1 cellular context compared by ENCODE assay signal in the genomic region with DNA sequence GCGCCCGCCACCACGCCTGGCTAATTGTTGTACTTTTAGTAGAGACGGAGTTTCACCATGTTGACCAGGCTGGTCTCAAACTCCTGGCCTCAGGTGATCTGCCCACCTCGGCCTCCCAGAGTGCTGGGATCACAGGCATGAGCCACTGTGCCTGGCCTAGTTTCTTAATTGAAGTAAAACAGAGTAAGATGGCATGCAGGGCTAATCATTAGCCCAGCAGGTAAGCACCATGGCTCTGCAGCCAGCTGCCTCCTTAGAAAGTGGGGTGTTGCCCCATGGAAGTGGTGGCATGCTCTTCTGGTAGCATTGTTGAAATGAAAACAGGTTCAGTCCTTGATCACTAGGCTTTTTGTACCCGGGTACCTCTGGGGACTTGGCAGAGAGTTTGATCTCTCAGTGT.
TF ChIP-seq lines count a peak whose summit lies in the region.

No MANE protein-coding gene starts in this region.

TF ChIP-seq in HepG2, 621 proteins besides CTCF, POLR2A, EP300 and RAD21:
- TF ChIP-seq SALL1 (CRISPR knock-in tag; IDR thresholded peaks at IDR 0.05): peak; percentile 14; the same call in 1 of the 2 replicates
- 0 out of 2 replicates have a peak, but pooled peaks have one; percentile 24 for TF ChIP-seq ZNF333 (CRISPR knock-in tag; IDR thresholded peaks at IDR 0.05; ENCODE audit: borderline replicate concordance)
- 0 out of 2 replicates have a peak, but pooled peaks have one; percentile 22 for TF ChIP-seq ZFY (CRISPR knock-in tag; IDR thresholded peaks at IDR 0.05)
- TF ChIP-seq, protein P1, sequence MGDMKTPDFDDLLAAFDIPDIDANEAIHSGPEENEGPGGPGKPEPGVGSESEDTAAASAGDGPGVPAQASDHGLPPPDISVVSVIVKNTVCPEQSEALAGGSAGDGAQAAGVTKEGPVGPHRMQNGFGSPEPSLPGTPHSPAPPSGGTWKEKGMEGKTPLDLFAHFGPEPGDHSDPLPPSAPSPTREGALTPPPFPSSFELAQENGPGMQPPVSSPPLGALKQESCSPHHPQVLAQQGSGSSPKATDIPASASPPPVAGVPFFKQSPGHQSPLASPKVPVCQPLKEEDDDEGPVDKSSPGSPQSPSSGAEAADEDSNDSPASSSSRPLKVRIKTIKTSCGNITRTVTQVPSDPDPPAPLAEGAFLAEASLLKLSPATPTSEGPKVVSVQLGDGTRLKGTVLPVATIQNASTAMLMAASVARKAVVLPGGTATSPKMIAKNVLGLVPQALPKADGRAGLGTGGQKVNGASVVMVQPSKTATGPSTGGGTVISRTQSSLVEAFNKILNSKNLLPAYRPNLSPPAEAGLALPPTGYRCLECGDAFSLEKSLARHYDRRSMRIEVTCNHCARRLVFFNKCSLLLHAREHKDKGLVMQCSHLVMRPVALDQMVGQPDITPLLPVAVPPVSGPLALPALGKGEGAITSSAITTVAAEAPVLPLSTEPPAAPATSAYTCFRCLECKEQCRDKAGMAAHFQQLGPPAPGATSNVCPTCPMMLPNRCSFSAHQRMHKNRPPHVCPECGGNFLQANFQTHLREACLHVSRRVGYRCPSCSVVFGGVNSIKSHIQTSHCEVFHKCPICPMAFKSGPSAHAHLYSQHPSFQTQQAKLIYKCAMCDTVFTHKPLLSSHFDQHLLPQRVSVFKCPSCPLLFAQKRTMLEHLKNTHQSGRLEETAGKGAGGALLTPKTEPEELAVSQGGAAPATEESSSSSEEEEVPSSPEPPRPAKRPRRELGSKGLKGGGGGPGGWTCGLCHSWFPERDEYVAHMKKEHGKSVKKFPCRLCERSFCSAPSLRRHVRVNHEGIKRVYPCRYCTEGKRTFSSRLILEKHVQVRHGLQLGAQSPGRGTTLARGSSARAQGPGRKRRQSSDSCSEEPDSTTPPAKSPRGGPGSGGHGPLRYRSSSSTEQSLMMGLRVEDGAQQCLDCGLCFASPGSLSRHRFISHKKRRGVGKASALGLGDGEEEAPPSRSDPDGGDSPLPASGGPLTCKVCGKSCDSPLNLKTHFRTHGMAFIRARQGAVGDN (CRISPR knock-in tag; IDR thresholded peaks at IDR 0.05): peak; percentile 27; the same call in 1 of the 2 replicates
- no peak for TF ChIP-seq SRSF9 (IDR thresholded peaks at IDR 0.05; ENCODE audit: borderline replicate concordance, insufficient read depth, low read depth, low read length, poor library complexity, severe bottlenecking)
- TF ChIP-seq, protein P2, sequence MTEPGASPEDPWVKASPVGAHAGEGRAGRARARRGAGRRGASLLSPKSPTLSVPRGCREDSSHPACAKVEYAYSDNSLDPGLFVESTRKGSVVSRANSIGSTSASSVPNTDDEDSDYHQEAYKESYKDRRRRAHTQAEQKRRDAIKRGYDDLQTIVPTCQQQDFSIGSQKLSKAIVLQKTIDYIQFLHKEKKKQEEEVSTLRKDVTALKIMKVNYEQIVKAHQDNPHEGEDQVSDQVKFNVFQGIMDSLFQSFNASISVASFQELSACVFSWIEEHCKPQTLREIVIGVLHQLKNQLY (CRISPR knock-in tag; IDR thresholded peaks at IDR 0.05): no peak
